ENCODE assay signal across 12 cellular contexts in the genomic region with DNA sequence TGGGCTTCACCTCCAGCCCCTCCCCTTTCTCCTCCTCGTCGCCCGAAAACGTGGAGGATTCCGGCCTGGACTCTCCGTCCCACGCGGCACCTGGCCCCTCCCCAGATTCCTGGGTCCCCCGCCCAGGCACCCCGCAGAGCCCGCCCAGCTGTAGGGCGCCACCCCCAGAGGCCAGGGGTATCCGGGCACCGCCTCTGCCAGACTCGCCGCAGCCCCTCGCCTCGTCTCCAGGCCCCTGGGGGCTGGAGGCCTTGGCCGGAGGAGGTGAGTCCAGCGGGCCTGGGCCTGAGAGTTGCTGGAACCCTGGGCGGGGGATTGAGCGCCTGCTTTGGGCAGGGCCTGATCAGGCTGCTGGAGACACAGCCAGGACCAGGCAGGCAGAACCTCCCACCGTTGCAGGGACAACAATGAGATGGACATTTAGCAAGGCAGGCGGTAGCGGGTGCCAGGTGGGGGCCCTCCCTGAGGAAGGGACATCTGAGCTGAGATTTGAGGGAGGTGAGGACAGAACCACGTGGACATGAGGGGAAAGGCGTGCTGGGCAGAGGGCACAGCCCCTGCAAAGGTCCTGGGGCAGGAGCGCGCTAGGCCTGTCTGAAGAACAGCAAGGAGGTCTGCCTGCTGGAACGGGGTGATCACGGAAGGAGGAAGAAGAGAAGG. TPM values are rescaled to one million over a fixed set of nuclear protein-coding genes. Genes with fewer than 3 reads are reported as not detected.
DNase-seq lines count a peak whose midpoint lies in the region; ATAC-seq and TF ChIP-seq lines count a peak whose summit lies in the region.
"Had no signal": no experiment of that assay in that cellular context is flagged by ENCODE, and none has a peak within 500 bp of the region (broad histone marks: within the 10 kb centered on the region; RNA-seq: fewer than 3 reads in every experiment).

No MANE protein-coding gene starts in this region.

- peaks cover 29% of the 10 kb centered on the region for H3K4me1 Mint-ChIP-seq in activated CD8-positive, alpha-beta T cell treated with anti-CD3 and anti-CD28 coated beads for 36 hours (ENCODE audit: low read depth)

- H3K9me3 ChIP-seq in HUES48 (ENCODE audit: control insufficient read depth, insufficient read depth, low read length) (no peaks in the 10 kb centered on the region), iPS DF 6.9 (ENCODE audit: control insufficient read depth, insufficient read depth, low read length) (no peaks in the 10 kb centered on the region), Karpas-422 (ENCODE audit: low read length) (no peaks in the 10 kb centered on the region)
- H3K9me3 ChIP-seq: ovary had no signal

- no peak for ATAC-seq in activated CD8-positive, alpha-beta T cell treated with anti-CD3 and anti-CD28 coated beads for 36 hours

- H3K27ac ChIP-seq in HUES48 (ENCODE audit: low read depth, low read length): peak overlapping the region; percentile 7
- H3K27ac ChIP-seq in iPS DF 6.9 (ENCODE audit: low read length): no peak overlapping the region
- H3K27ac ChIP-seq in Karpas-422 (ENCODE audit: low read length): no peak overlapping the region
- H3K27ac ChIP-seq: ovary, WERI-Rb-1 had no signal

- POLR2A ChIA-PET in activated CD8-positive, alpha-beta T cell treated with anti-CD3 and anti-CD28 coated beads for 36 hours (lab: Charles Lee): interaction anchor here (1.5 kb wide), 1 partner anchor 154 kb away, joined by 3 read pairs; the partner anchor contains the start of gene CCDC124

- H3K4me1 ChIP-seq in HUES48 (ENCODE audit: control insufficient read depth, insufficient read depth, low read length) (no peaks in the 10 kb centered on the region), iPS DF 6.9 (ENCODE audit: control insufficient read depth, insufficient read depth, low read length) (0 out of 2 replicates have a peak, but pooled peaks cover 2% of the 10 kb centered on the region), Karpas-422 (ENCODE audit: low read length) (no peaks in the 10 kb centered on the region)

- H3K79me2 ChIP-seq in Karpas-422 (ENCODE audit: low read length): no peaks in the 10 kb centered on the region

- H3K9ac ChIP-seq in HUES48 (ENCODE audit: low read depth, low read length) (no peak overlapping the region), Karpas-422 (ENCODE audit: low read length) (no peak overlapping the region)

- peak overlapping the region; percentile 67 for H3K4me3 ChIP-seq in HUES48 (ENCODE audit: low read depth, low read length)
- peak overlapping the region; percentile 27; the same call in 1 of the 2 replicates for H3K4me3 ChIP-seq in iPS DF 6.9 (ENCODE audit: low read length)
- H3K4me3 ChIP-seq in retinal pigment epithelial cell (ENCODE audit: low read length): peak overlapping the region; percentile 21
- H3K4me3 ChIP-seq in Karpas-422 (ENCODE audit: low read length): no peak overlapping the region
- H3K4me3 ChIP-seq: ovary had no signal

- H3K4me2 ChIP-seq in Karpas-422 (ENCODE audit: low read depth, low read length, poor library complexity, severe bottlenecking): no peak overlapping the region

- intact Hi-C loops in activated CD8-positive, alpha-beta T cell treated with anti-CD3 and anti-CD28 coated beads for 36 hours (cut with micrococcal nuclease): no loop called here

- H3K4me3 Mint-ChIP-seq in activated CD8-positive, alpha-beta T cell treated with anti-CD3 and anti-CD28 coated beads for 36 hours: no peak overlapping the region

- no peak for TF ChIP-seq CTCF in activated CD8-positive, alpha-beta T cell treated with anti-CD3 and anti-CD28 coated beads for 36 hours (IDR thresholded peaks at IDR 0.05)
- no peak for TF ChIP-seq CTCF in retinal pigment epithelial cell (conservative IDR thresholded peaks at IDR 0.05; ENCODE audit: low read depth, low read length)

- H2AFZ ChIP-seq in Karpas-422 (ENCODE audit: low read length): no peak overlapping the region

- H3K27ac Mint-ChIP-seq in activated CD8-positive, alpha-beta T cell treated with anti-CD3 and anti-CD28 coated beads for 36 hours: peak overlapping the region; percentile 59

- H3K9me2 ChIP-seq in Karpas-422 (replicated peaks; ENCODE audit: insufficient read depth, low read length): no peaks in the 10 kb centered on the region

- H3K36me3 Mint-ChIP-seq in activated CD8-positive, alpha-beta T cell treated with anti-CD3 and anti-CD28 coated beads for 36 hours (ENCODE audit: low read depth): peaks cover 28% of the 10 kb centered on the region

- H4K20me1 ChIP-seq in Karpas-422 (ENCODE audit: insufficient read depth, low read depth, low read length): no peaks in the 10 kb centered on the region; the same call in 1 of the 2 replicates

- H3K27me3 Mint-ChIP-seq in activated CD8-positive, alpha-beta T cell treated with anti-CD3 and anti-CD28 coated beads for 36 hours: no peaks in the 10 kb centered on the region

- no peak for DNase-seq in activated CD8-positive, alpha-beta T cell treated with anti-CD3 and anti-CD28 coated beads for 36 hours
- DNase-seq in iPS DF 6.9 (ENCODE audit: low read depth, low spot score): no peak
- DNase-seq in retinal pigment epithelial cell (ENCODE audit: low read depth): no peak
- no peak for DNase-seq in DMS114 treated with DMSO at 0.1 percent for 48 hours (lab: John Stamatoyannopoulos, UW; ENCODE audit: unreplicated experiment)
- no peak for DNase-seq in HUDEP-2 (lab: John Stamatoyannopoulos, UW; ENCODE audit: unreplicated experiment in 76 of 76)
- DNase-seq in Karpas-422: no peak
- DNase-seq: effector CD4-positive, alpha-beta T cell; NCI-H2107 had no signal

- H3K36me3 ChIP-seq in HUES48 (ENCODE audit: control insufficient read depth, insufficient read depth, low read length) (peaks cover 8% of the 10 kb centered on the region), iPS DF 6.9 (ENCODE audit: control insufficient read depth, insufficient read depth, low read length) (0 out of 2 replicates have a peak, but pooled peaks cover 4% of the 10 kb centered on the region), Karpas-422 (ENCODE audit: insufficient read depth, low read length) (no peaks in the 10 kb centered on the region)
- H3K36me3 ChIP-seq: ovary, WERI-Rb-1 had no signal

- no peaks in the 10 kb centered on the region for H3K27me3 ChIP-seq in HUES48 (ENCODE audit: control insufficient read depth, insufficient read depth, low read length)
- H3K27me3 ChIP-seq in iPS DF 6.9 (ENCODE audit: control insufficient read depth, insufficient read depth, low read length): no peaks in the 10 kb centered on the region
- no peaks in the 10 kb centered on the region for H3K27me3 ChIP-seq in Karpas-422 (ENCODE audit: low read length)
- H3K27me3 ChIP-seq: ovary had no signal

- no peaks in the 10 kb centered on the region for H3K9me3 Mint-ChIP-seq in activated CD8-positive, alpha-beta T cell treated with anti-CD3 and anti-CD28 coated beads for 36 hours

- no CpG with 5 or more reads among the region's 31 CpGs for WGBS in iPS DF 6.9 (ENCODE audit: insufficient coverage, insufficient read length)

- CTCF ChIA-PET in activated CD8-positive, alpha-beta T cell treated with anti-CD3 and anti-CD28 coated beads for 36 hours (lab: Charles Lee): no interaction called here

RNA-seq across cellular contexts. Expression of gene B3GNT3, which starts 16.2 kb away (rescaled TPM):
- under 1 TPM in 1 of 2 experiments, not detected in 1; 0.20 TPM for total RNA-seq in activated CD8-positive, alpha-beta T cell treated with anti-CD3 and anti-CD28 coated beads for 36 hours
- total RNA-seq in Karpas-422 (2014; rRNA removed; shearing (Covaris generic); ENCODE audit: low replicate concordance): not detected in 2 replicates

RNA-seq across cellular contexts. Expression of gene FCHO1, which starts 27.5 kb away (rescaled TPM):
- total RNA-seq in activated CD8-positive, alpha-beta T cell treated with anti-CD3 and anti-CD28 coated beads for 36 hours: 10 to 100 TPM; 36.9 to 38.3 TPM
- total RNA-seq in Karpas-422 (2014; rRNA removed; shearing (Covaris generic); ENCODE audit: low replicate concordance): 16.6 and 40.4 TPM in 2 replicates

RNA-seq across cellular contexts. Expression of gene INSL3, which starts 42.6 kb away (rescaled TPM):
- total RNA-seq in activated CD8-positive, alpha-beta T cell treated with anti-CD3 and anti-CD28 coated beads for 36 hours: 1 to 10 TPM; 5.9 to 6.9 TPM
- total RNA-seq in Karpas-422 (2014; rRNA removed; shearing (Covaris generic); ENCODE audit: low replicate concordance): not detected in 2 replicates
- total RNA-seq: subcutaneous adipose tissue had no signal

RNA-seq across cellular contexts. Expression of gene MAP1S, which starts 59.5 kb away (rescaled TPM):
- total RNA-seq in activated CD8-positive, alpha-beta T cell treated with anti-CD3 and anti-CD28 coated beads for 36 hours: 10 to 100 TPM; 53.8 to 54.7 TPM
- 22.9 and 34.6 TPM in 2 replicates for total RNA-seq in Karpas-422 (2014; rRNA removed; shearing (Covaris generic); ENCODE audit: low replicate concordance)
